In the genomic region with DNA sequence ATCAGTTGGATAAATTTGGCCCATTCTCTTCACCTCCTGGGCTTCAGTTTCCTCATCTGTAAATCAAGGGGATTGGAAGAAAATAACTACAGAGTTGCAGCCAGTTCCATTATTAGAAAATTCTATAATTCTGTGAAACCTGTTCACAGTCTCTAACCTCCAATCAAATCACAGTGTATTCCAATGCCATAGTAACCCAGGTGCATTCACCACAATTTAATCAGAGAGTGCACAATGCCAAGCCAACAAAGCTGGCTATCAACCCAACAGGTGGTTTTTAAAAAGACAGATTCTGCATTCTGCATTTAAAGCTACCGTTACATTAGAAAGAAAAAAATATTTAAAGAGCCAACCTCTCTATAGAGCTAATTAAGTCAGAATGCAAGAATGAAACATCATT, we compare ENCODE assay signal across 18 cellular contexts.
"Had no signal": no experiment of that assay in that cellular context is flagged by ENCODE, and none has a peak within 500 bp of the region (broad histone marks: within the 10 kb centered on the region; RNA-seq: fewer than 3 reads in every experiment).

No MANE protein-coding gene starts in this region.

- H3K4me3 ChIP-seq: cardiac muscle cell, dorsolateral prefrontal cortex, gastroesophageal sphincter, neural progenitor cell, sigmoid colon, spleen, stomach, testis, upper lobe of right lung had no signal

- H3K4me2 ChIP-seq: neural progenitor cell had no signal

- H3K36me3 ChIP-seq: cardiac muscle cell, gastroesophageal sphincter, neural progenitor cell, sigmoid colon, spleen, stomach, upper lobe of right lung had no signal

- DNase-seq: activated CD4-positive, alpha-beta memory T cell treated with anti-CD3 and anti-CD28 coated beads for 36 hours; activated CD8-positive, alpha-beta memory T cell treated with anti-CD3 and anti-CD28 coated beads, Interleukin-2, amount 10 ng/mL, durations not matched to agents 7 days and 5 days; activated naive CD4-positive, alpha-beta T cell treated with anti-CD3 and anti-CD28 coated beads for 36 hours; activated T-cell treated with anti-CD3 and anti-CD28 coated beads, Interleukin-2, amount 50 U/mL, for 1 hour; dorsolateral prefrontal cortex; erythroblast; islet precursor cell; naive B cell; sigmoid colon; spleen; stomach; testis; upper lobe of right lung had no signal

- ATAC-seq: activated CD8-positive, alpha-beta memory T cell treated with anti-CD3 and anti-CD28 coated beads, Interleukin-2, amount 10 ng/mL, durations not matched to agents 7 days and 5 days; gastroesophageal sphincter; upper lobe of right lung had no signal

- H3K27ac ChIP-seq: cardiac muscle cell, dorsolateral prefrontal cortex, gastroesophageal sphincter, neural progenitor cell, sigmoid colon, spleen, stomach, testis, upper lobe of right lung, VCaP had no signal

- H3K4me1 ChIP-seq: gastroesophageal sphincter, sigmoid colon, spleen, stomach, testis, upper lobe of right lung had no signal

- FAIRE-seq: astrocyte had no signal

- H2AFZ ChIP-seq: neural progenitor cell had no signal

- H3K27me3 ChIP-seq: cardiac muscle cell, dorsolateral prefrontal cortex, gastroesophageal sphincter, neural progenitor cell, sigmoid colon, spleen, stomach, testis, upper lobe of right lung had no signal

- H3K9ac ChIP-seq: neural progenitor cell had no signal

- H3K9me3 ChIP-seq: sigmoid colon, testis, upper lobe of right lung had no signal
